ENCODE assay signal across 9 cellular contexts in genomic region chr7:130141161-130141857, GRCh38.
DNase-seq lines count a peak whose midpoint lies in the region; TF ChIP-seq lines count a peak whose summit lies in the region.
"Had no signal": no experiment of that assay in that cellular context is flagged by ENCODE, and none has a peak within 500 bp of the region (broad histone marks: within the 10 kb centered on the region; RNA-seq: fewer than 3 reads in every experiment).

No MANE protein-coding gene starts in this region.

- H3K36me3 ChIP-seq in hepatocyte (replicated peaks; ENCODE audit: insufficient read depth, low read depth), result no peaks in the 10 kb centered on the region

- H2AFZ ChIP-seq in hepatocyte, result peak overlapping the region; percentile 65

- peak overlapping the region; percentile 80 for H3K4me2 ChIP-seq in hepatocyte

- H3K27ac ChIP-seq in hepatocyte, result peak overlapping the region; percentile 83

- no peaks in the 10 kb centered on the region for H3K27me3 ChIP-seq in hepatocyte

- DNase-seq in activated gamma-delta T cell treated with Interleukin-2 at 50 U/mL for 16 hours, result peak; percentile 24
- no peak for DNase-seq in activated gamma-delta T cell (lab: John Stamatoyannopoulos, UW)
- DNase-seq in NCI-H510A treated with DMSO at 0.1 percent for 48 hours (lab: John Stamatoyannopoulos, UW), result peak; percentile 9
- DNase-seq in astrocyte of the hippocampus (ENCODE audit: low read depth, low spot score), result peak; percentile 95
- peak; percentile 93 for DNase-seq in hepatocyte (ENCODE audit: low spot score)
- DNase-seq in pons (ENCODE audit: low spot score), result peak; percentile 34
- DNase-seq in HEK293T (ENCODE audit: extremely low spot score), result no peak
- DNase-seq in NCI-H146 treated with DMSO at 0.1 percent for 48 hours (lab: John Stamatoyannopoulos, UW; ENCODE audit: unreplicated experiment), result no peak
- DNase-seq: DND-41 had no signal

- peaks cover 31% of the 10 kb centered on the region for H3K4me1 ChIP-seq in hepatocyte (ENCODE audit: insufficient read depth)

- CTCF ChIA-PET in HEK293T (lab: Yijun Ruan, JAX), result no interaction called here

- no peaks in the 10 kb centered on the region for H3K9me2 ChIP-seq in hepatocyte (replicated peaks; ENCODE audit: insufficient read depth)

- H4K20me1 ChIP-seq in hepatocyte (ENCODE audit: insufficient read depth, poor library complexity, severe bottlenecking), result no peaks in the 10 kb centered on the region

- 17% methylated on average over 37 of the region's 39 CpGs for WGBS in hepatocyte (ENCODE audit: low lambda C conversion rate, missing lambda C conversion rate)

- H3K79me2 ChIP-seq in hepatocyte, result no peaks in the 10 kb centered on the region

- TF ChIP-seq CTCF in hepatocyte (IDR thresholded peaks at IDR 0.05; ENCODE audit: poor library complexity), result peak; percentile 5

- no peak overlapping the region for H3K4me3 ChIP-seq in hepatocyte

- no peaks in the 10 kb centered on the region for H3K9me3 ChIP-seq in hepatocyte (ENCODE audit: low read depth)

- POLR2A ChIA-PET in HEK293T (lab: Yijun Ruan, JAX), result no interaction called here

TF ChIP-seq in HEK293T, 16 proteins besides CTCF, POLR2A, EP300 and RAD21:
- TF ChIP-seq NFRKB (IDR thresholded peaks at IDR 0.05) (no peak), BHLHE40 (IDR thresholded peaks at IDR 0.05; ENCODE audit: borderline replicate concordance) (no peak), LEF1 (IDR thresholded peaks at IDR 0.05; ENCODE audit: borderline replicate concordance) (no peak), L3MBTL2 (conservative IDR thresholded peaks at IDR 0.05) (no peak), FOXM1 (IDR thresholded peaks at IDR 0.05; ENCODE audit: borderline replicate concordance) (no peak), ELF4 (IDR thresholded peaks at IDR 0.05) (no peak), CTBP1 (IDR thresholded peaks at IDR 0.05; ENCODE audit: borderline replicate concordance) (no peak), ARNT (IDR thresholded peaks at IDR 0.05) (no peak), ZNF384 (IDR thresholded peaks at IDR 0.05) (no peak), FOXK2 (IDR thresholded peaks at IDR 0.05) (no peak), TARDBP (IDR thresholded peaks at IDR 0.05) (no peak), SUZ12 (IDR thresholded peaks at IDR 0.05) (no peak), SP1 (IDR thresholded peaks at IDR 0.05) (no peak), FOXA1 (IDR thresholded peaks at IDR 0.05) (no peak)
- TF ChIP-seq, protein P1, sequence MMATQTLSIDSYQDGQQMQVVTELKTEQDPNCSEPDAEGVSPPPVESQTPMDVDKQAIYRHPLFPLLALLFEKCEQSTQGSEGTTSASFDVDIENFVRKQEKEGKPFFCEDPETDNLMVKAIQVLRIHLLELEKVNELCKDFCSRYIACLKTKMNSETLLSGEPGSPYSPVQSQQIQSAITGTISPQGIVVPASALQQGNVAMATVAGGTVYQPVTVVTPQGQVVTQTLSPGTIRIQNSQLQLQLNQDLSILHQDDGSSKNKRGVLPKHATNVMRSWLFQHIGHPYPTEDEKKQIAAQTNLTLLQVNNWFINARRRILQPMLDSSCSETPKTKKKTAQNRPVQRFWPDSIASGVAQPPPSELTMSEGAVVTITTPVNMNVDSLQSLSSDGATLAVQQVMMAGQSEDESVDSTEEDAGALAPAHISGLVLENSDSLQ (IDR thresholded peaks at IDR 0.05), result no peak
TF ChIP-seq in HEK293T: peak in this region for 0.

Comparison
In these comparisons a context has a peak if more than half of its experiments do, and no peak if none do; other contexts are left out.
1. DNase-seq: peak in activated gamma-delta T cell treated with Interleukin-2 at 50 U/mL for 16 hours (single experiment), NCI-H510A treated with DMSO at 0.1 percent for 48 hours (single experiment), astrocyte of the hippocampus (single experiment), hepatocyte (single experiment) and pons (single experiment); none in activated gamma-delta T cell (single experiment), HEK293T (single experiment) and NCI-H146 treated with DMSO at 0.1 percent for 48 hours (single experiment).